ENCODE assay signal across 14 cellular contexts in genomic region chr11:106133529-106133928, GRCh38. TPM values are rescaled to one million over a fixed set of nuclear protein-coding genes. Genes with fewer than 3 reads are reported as not detected.
DNase-seq lines count a peak whose midpoint lies in the region; TF ChIP-seq lines count a peak whose summit lies in the region.
"Had no signal": no experiment of that assay in that cellular context is flagged by ENCODE, and none has a peak within 500 bp of the region (broad histone marks: within the 10 kb centered on the region; RNA-seq: fewer than 3 reads in every experiment).

No MANE protein-coding gene starts in this region.

- no peaks in the 10 kb centered on the region for H3F3A ChIP-seq in GM23248 (ENCODE audit: insufficient read depth)

- H3K36me3 ChIP-seq in BJ (ENCODE audit: control insufficient read depth, insufficient read depth, low read length) (no peaks in the 10 kb centered on the region), GM23248 (ENCODE audit: low read depth) (no peaks in the 10 kb centered on the region)
- H3K36me3 ChIP-seq: ovary, SJCRH30, suprapubic skin had no signal

- TF ChIP-seq CTCF in BJ (IDR thresholded peaks at IDR 0.05; ENCODE audit: insufficient read depth, low read depth, low read length) (peak; percentile 35; the same call in 1 of the 2 replicates), RWPE1 (conservative IDR thresholded peaks at IDR 0.05; ENCODE audit: low read depth) (0 out of 2 replicates have a peak, but pooled peaks have one; percentile 15), fibroblast of the aortic adventitia (IDR thresholded peaks at IDR 0.05; ENCODE audit: insufficient read depth, low read length) (peak; percentile 23)

- H3K79me2 ChIP-seq in GM23248 (ENCODE audit: insufficient read depth) = no peaks in the 10 kb centered on the region

- no peak overlapping the region for H2AFZ ChIP-seq in GM23248

- no peaks in the 10 kb centered on the region for H3K9me2 ChIP-seq in GM23248 (ENCODE audit: insufficient read depth)

- H3K27ac ChIP-seq in GM23248 (no peak overlapping the region), RWPE1 (no peak overlapping the region)
- H3K27ac ChIP-seq: HL-60, ovary, SJCRH30, suprapubic skin had no signal

- no peaks in the 10 kb centered on the region for H4K20me1 ChIP-seq in GM23248 (ENCODE audit: insufficient read depth)

- H3K9me3 ChIP-seq in GM23248 (ENCODE audit: low read depth) = no peaks in the 10 kb centered on the region
- H3K9me3 ChIP-seq: ovary, SJCRH30, suprapubic skin had no signal

- H3K4me3 ChIP-seq in BJ (ENCODE audit: low read depth, low read length) (no peak overlapping the region), GM23248 (no peak overlapping the region), fibroblast of the aortic adventitia (ENCODE audit: low read depth, low read length) (no peak overlapping the region)
- H3K4me3 ChIP-seq: ovary, SJCRH30, suprapubic skin had no signal

- in situ Hi-C loops in GM23248 (cut with MboI) = no loop called here

- no peak overlapping the region for H3K4me2 ChIP-seq in GM23248 (ENCODE audit: unreplicated experiment)

- DNase-seq in BJ (ENCODE audit: low read depth) = no peak
- peak; percentile 7 for DNase-seq in GM23248
- DNase-seq in RWPE1 (ENCODE audit: low spot score) = no peak
- DNase-seq in fibroblast of the aortic adventitia (ENCODE audit: low read depth) = peak; percentile 6
- no peak for DNase-seq in COR-L47 (lab: John Stamatoyannopoulos, UW)
- DNase-seq in activated CD8-positive, alpha-beta memory T cell treated with anti-CD3 and anti-CD28 coated beads for 24 hours = no peak
- no peak for DNase-seq in NCI-H2227 treated with DMSO at 0.1 percent for 48 hours (lab: John Stamatoyannopoulos, UW)
- DNase-seq in NOMO-1 (lab: John Stamatoyannopoulos, UW; ENCODE audit: unreplicated experiment in 2 of 2) = no peak
- DNase-seq: amniotic stem cell, kidney, ovary had no signal

- CTCF ChIA-PET in BJ (lab: Yijun Ruan, JAX) = interaction anchor here (0.6 kb wide), 1 partner anchor 186 kb away, joined by 4 read pairs; no protein-coding TSS in a partner anchor
- CTCF ChIA-PET in RWPE1 (lab: Yijun Ruan, JAX) = interaction anchor here (0.6 to 1.1 kb wide), 3 partner anchors 11 to 47 kb away, joined by 4 to 6 read pairs (median 4); no protein-coding TSS in a partner anchor

- no peaks in the 10 kb centered on the region for H3K4me1 ChIP-seq in GM23248 (ENCODE audit: insufficient read depth)
- H3K4me1 ChIP-seq: SJCRH30, suprapubic skin had no signal

- POLR2A ChIA-PET in BJ (lab: Charles Lee) = no interaction called here
- POLR2A ChIA-PET in RWPE1 (lab: Yijun Ruan, JAX; ENCODE audit: low non-redundant PET) = no interaction called here

- H3K9ac ChIP-seq in GM23248 = no peak overlapping the region

- H3K27me3 ChIP-seq in BJ (ENCODE audit: control insufficient read depth, insufficient read depth, low read length) = 0 out of 2 replicates have a peak, but pooled peaks cover 2% of the 10 kb centered on the region
- peaks cover 23% of the 10 kb centered on the region for H3K27me3 ChIP-seq in GM23248 (replicated peaks; ENCODE audit: insufficient read depth)
- H3K27me3 ChIP-seq: ovary, SJCRH30, suprapubic skin had no signal

RNA-seq across cellular contexts. Expression of gene AASDHPPT, which starts 56.1 kb away (rescaled TPM):
- polyA plus RNA-seq in BJ (2011; rRNA removed) = 30.4 and 41.7 TPM in 2 replicates
- polyA minus RNA-seq in BJ (2011; rRNA and poly(A)+ RNA removed) = 11.4 and 19.6 TPM in 2 replicates
- 45.9 and 70.1 TPM in 2 replicates for total RNA-seq in GM23248 (2014; rRNA removed; shearing (Covaris generic))
- 48.7 and 49.5 TPM in 2 replicates for polyA plus RNA-seq in GM23248 (2016; fragmentation: Nextera tagmentation; extraction: Ambion mirVana)
- 30.7 and 52.3 TPM in 2 replicates for total RNA-seq in fibroblast of the aortic adventitia (ENCODE audit: low replicate concordance)

RNA-seq across cellular contexts. Expression of gene KBTBD3, which starts 56.4 kb away (rescaled TPM):
- polyA plus RNA-seq in BJ (2011; rRNA removed) (1.2 and 7.4 TPM in 2 replicates), GM23248 (2016; fragmentation: Nextera tagmentation; extraction: Ambion mirVana) (6.6 and 7.7 TPM in 2 replicates)
- polyA minus RNA-seq in BJ (2011; rRNA and poly(A)+ RNA removed) = 1.6 and 2.1 TPM in 2 replicates
- 1.3 and 3.6 TPM in 2 replicates for total RNA-seq in GM23248 (2014; rRNA removed; shearing (Covaris generic))
- total RNA-seq in fibroblast of the aortic adventitia (ENCODE audit: low replicate concordance) = 1.8 and 4.3 TPM in 2 replicates

Comparison
In these comparisons a context has a peak if more than half of its experiments do, and no peak if none do; other contexts are left out.
1. DNase-seq: peak in GM23248 (single experiment) and fibroblast of the aortic adventitia (single experiment); none in BJ (single experiment), RWPE1 (single experiment), COR-L47 (single experiment), activated CD8-positive, alpha-beta memory T cell treated with anti-CD3 and anti-CD28 coated beads for 24 hours (single experiment), NCI-H2227 treated with DMSO at 0.1 percent for 48 hours (single experiment) and NOMO-1 (0 of 2).
2. Peak in every context shown above with its lines, with median percentiles within 50 percentile points of each other: CTCF ChIP-seq.